19 cellular contexts compared by ENCODE assay signal in the genomic region with DNA sequence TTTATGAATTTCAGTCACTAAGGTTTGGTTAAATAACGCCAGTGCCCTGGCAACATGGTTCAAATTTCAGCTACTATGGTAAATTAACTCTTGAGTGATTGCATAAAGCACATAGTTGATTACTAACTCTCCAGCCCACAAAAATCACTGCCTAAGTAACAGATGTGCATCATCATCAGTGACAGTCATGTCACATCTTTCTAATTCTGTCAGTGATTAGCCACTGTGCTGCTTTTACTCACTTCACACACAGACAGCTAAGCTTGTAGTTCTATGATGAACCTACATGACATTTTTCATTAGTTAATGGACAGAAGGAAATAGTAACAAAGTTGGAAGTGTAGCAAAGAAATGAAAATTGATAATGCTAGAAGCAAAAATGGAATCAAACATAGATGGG.
"Had no signal": no experiment of that assay in that cellular context is flagged by ENCODE, and none has a peak within 500 bp of the region (broad histone marks: within the 10 kb centered on the region; RNA-seq: fewer than 3 reads in every experiment).

No MANE protein-coding gene starts in this region.

- H3K27ac Mint-ChIP-seq: naive thymus-derived CD8-positive, alpha-beta T cell; neural progenitor cell; progenitor cell of endocrine pancreas had no signal

- H3K9me3 ChIP-seq: colonic mucosa, mucosa of descending colon, ovary, thyroid gland, upper lobe of left lung, uterus had no signal

- H3K27me3 Mint-ChIP-seq: progenitor cell of endocrine pancreas had no signal

- H3K4me2 ChIP-seq: neural progenitor cell, smooth muscle cell had no signal

- H3K4me1 ChIP-seq: colonic mucosa, foreskin keratinocyte, neural progenitor cell, suprapubic skin, thyroid gland, upper lobe of left lung, uterus had no signal

- H2AFZ ChIP-seq: neural progenitor cell had no signal

- H3K4me3 ChIP-seq: colonic mucosa, mucosa of descending colon, neural progenitor cell, ovary, smooth muscle cell, suprapubic skin, thyroid gland, upper lobe of left lung, uterus had no signal

- ATAC-seq: foreskin keratinocyte; left lobe of liver; mucosa of descending colon; naive thymus-derived CD8-positive, alpha-beta T cell; right cardiac atrium; stimulated activated naive CD8-positive, alpha-beta T cell treated with anti-CD3 and anti-CD28 coated beads, Interleukin-15, Interleukin-2, amounts not matched to agents 100 U/mL and 50 U/mL, for 24 hours had no signal

- H3K27ac ChIP-seq: colonic mucosa, foreskin keratinocyte, neural progenitor cell, ovary, suprapubic skin, thyroid gland, upper lobe of left lung, uterus had no signal

- H3K36me3 ChIP-seq: colonic mucosa, neural progenitor cell, ovary, suprapubic skin, thyroid gland, upper lobe of left lung, uterus had no signal

- H3K4me1 Mint-ChIP-seq: naive thymus-derived CD8-positive, alpha-beta T cell; neural progenitor cell had no signal

- H3K27me3 ChIP-seq: colonic mucosa, foreskin keratinocyte, neural progenitor cell, ovary, suprapubic skin, thyroid gland, upper lobe of left lung, uterus had no signal

- H3K4me3 Mint-ChIP-seq: naive thymus-derived CD8-positive, alpha-beta T cell; neural progenitor cell had no signal

- DNase-seq: colonic mucosa; dermis blood vessel endothelial cell; foreskin keratinocyte; hippocampal formation; mammary epithelial cell; mucosa of descending colon; naive thymus-derived CD8-positive, alpha-beta T cell; ovary; right cardiac atrium; stimulated activated CD4-positive, alpha-beta T cell treated with anti-CD3 and anti-CD28 coated beads, Interleukin-2, amount 100 ng/mL, for 48 hours; stimulated activated naive CD8-positive, alpha-beta T cell treated with anti-CD3 and anti-CD28 coated beads, Interleukin-15, Interleukin-2, amounts not matched to agents 100 U/mL and 50 U/mL, for 24 hours; thyroid gland; upper lobe of left lung; uterus had no signal

- H3K9ac ChIP-seq: neural progenitor cell had no signal
